ENCODE assay signal across 17 cellular contexts in the genomic region with DNA sequence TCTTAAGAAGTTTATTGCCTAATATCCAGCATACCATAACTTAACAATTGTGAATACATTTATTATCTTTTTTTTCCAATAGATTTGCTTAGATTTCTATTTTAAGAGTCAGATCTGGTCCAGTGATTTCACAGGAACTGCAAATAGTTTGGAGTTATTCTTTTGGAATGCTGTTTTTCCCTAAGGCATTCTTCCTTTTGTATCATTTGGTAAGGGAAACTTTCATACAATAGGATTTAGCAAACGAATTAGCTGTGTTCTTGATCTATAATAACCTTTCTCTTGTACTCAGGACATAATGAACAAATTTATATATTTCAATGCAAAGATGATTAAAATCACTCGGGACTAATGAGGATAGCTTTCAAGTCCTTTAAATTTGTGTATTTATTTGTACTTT.
"Had no signal": no experiment of that assay in that cellular context is flagged by ENCODE, and none has a peak within 500 bp of the region (broad histone marks: within the 10 kb centered on the region; RNA-seq: fewer than 3 reads in every experiment).

No MANE protein-coding gene starts in this region.

- H3K4me3 ChIP-seq: body of pancreas, left lung, ovary, prostate gland, right atrium auricular region, spleen, tibial nerve had no signal

- H3K27me3 ChIP-seq: body of pancreas, left lung, ovary, right atrium auricular region, spleen, tibial nerve had no signal

- H3K36me3 ChIP-seq: left lung, ovary, prostate gland, right atrium auricular region, spleen, tibial nerve had no signal

- H3K9me3 ChIP-seq: body of pancreas, left lung, ovary, prostate gland, right atrium auricular region, spleen, tibial nerve had no signal

- DNase-seq: activated CD4-positive, alpha-beta memory T cell treated with anti-CD3 and anti-CD28 coated beads, Interleukin-2, amount 10 ng/mL, durations not matched to agents 7 days and 5 days; activated CD4-positive, alpha-beta T cell treated with anti-CD3 and anti-CD28 coated beads for 48 hours; activated effector memory CD4-positive, alpha-beta T cell treated with anti-CD3 and anti-CD28 coated beads, Interleukin-2, amount 50 U/mL, for 16 hours; activated naive CD4-positive, alpha-beta T cell treated with anti-CD3 and anti-CD28 coated beads, Interleukin-2, amount 10 ng/mL, durations not matched to agents 7 days and 5 days; activated T-cell treated with anti-CD3 and anti-CD28 coated beads, Interleukin-2, amount 50 U/mL, for 72 hours; body of pancreas; caudate nucleus; effector CD4-positive, alpha-beta T cell; left lung; midbrain; natural killer cell; ovary; spleen; stimulated activated CD4-positive, alpha-beta T cell treated with anti-CD3 and anti-CD28 coated beads, Interleukin-4, amount 100 ng/mL, for 1 hour had no signal

- H3K4me1 ChIP-seq: body of pancreas, left lung, prostate gland, right atrium auricular region, spleen had no signal

- H3K27ac ChIP-seq: body of pancreas, left lung, ovary, prostate gland, right atrium auricular region, spleen, tibial nerve had no signal
